Comparison of ENCODE assay signal across 22 cellular contexts in the genomic region with DNA sequence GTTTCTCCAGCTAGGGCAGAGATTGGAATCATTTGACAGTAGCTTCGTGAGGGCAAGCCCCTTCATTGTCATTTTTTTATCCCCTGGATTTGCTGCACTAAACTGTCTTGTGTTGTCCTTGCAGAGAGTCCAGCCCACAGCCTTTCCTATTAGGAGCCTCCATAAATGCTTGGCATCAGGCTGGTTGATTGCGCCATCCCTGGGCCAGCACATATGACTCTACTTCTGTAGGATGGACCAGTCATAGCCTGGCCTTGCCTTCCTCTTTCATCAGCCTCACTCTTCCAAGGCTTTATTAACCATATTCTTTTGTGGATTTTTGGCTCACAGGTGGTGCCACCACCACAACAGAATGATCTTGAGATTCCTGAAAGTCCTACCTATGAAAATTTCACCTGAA. TPM values are rescaled to one million over a fixed set of nuclear protein-coding genes. Genes with fewer than 3 reads are reported as not detected.
DNase-seq lines count a peak whose midpoint lies in the region; ATAC-seq, FAIRE-seq and TF ChIP-seq lines count a peak whose summit lies in the region.
"Had no signal": no experiment of that assay in that cellular context is flagged by ENCODE, and none has a peak within 500 bp of the region (broad histone marks: within the 10 kb centered on the region; RNA-seq: fewer than 3 reads in every experiment).

No MANE protein-coding gene starts in this region.

- H3K27ac Mint-ChIP-seq in CD4-positive, alpha-beta memory T cell = peak overlapping the region in 4 of 7 donors; percentile 50 to 77 (median 61)
- H3K27ac Mint-ChIP-seq in naive thymus-derived CD4-positive, alpha-beta T cell = peak overlapping the region in 7 of 9 donors; percentile 9 to 84 (median 57)
- no peak overlapping the region for H3K27ac Mint-ChIP-seq in stimulated activated naive CD8-positive, alpha-beta T cell treated with anti-CD3 and anti-CD28 coated beads, Interleukin-15, amount 100 ng/mL, for 72 hours
- H3K27ac Mint-ChIP-seq: activated T-helper 1 cell treated with anti-CD3 and anti-CD28 coated beads, Interleukin-12 subunit alpha, Interleukin-12 subunit beta, Interleukin-2, Interleukin-4 antibody, amounts not matched to agents 30 ng/mL and 10 ng/mL and 1 ng/mL, durations not matched to agents 14 hours and 24 hours and 36 hours had no signal

- H3K9me3 ChIP-seq in CD4-positive, alpha-beta memory T cell (ENCODE audit: control insufficient read depth in 1 of 2, low read length in 2 of 2) = no peaks in the 10 kb centered on the region
- H3K9me3 ChIP-seq in MG63 (no peaks in the 10 kb centered on the region), K562 (replicated peaks; ENCODE audit: control insufficient read depth, insufficient read depth, low read depth, low read length) (no peaks in the 10 kb centered on the region), transverse colon (no peaks in the 10 kb centered on the region)
- H3K9me3 ChIP-seq in naive thymus-derived CD4-positive, alpha-beta T cell (ENCODE audit: control insufficient read depth in 2 of 3, low read length in 3 of 3) = no peaks in the 10 kb centered on the region
- H3K9me3 ChIP-seq: ascending aorta, tibial artery had no signal

- no peak overlapping the region for H3K4me3 ChIP-seq in CD4-positive, alpha-beta memory T cell (ENCODE audit: low read length in 2 of 2)
- no peak overlapping the region for H3K4me3 ChIP-seq in MG63
- no peak overlapping the region for H3K4me3 ChIP-seq in K562
- no peak overlapping the region for H3K4me3 ChIP-seq in naive thymus-derived CD4-positive, alpha-beta T cell (ENCODE audit: low read length)
- H3K4me3 ChIP-seq in transverse colon = no peak overlapping the region
- H3K4me3 ChIP-seq: ascending aorta, tibial artery had no signal

- no peak overlapping the region for H2AFZ ChIP-seq in K562 (ENCODE audit: low read depth, low read length)
- H2AFZ ChIP-seq: parathyroid adenoma had no signal

- no peak overlapping the region for H3K9ac ChIP-seq in K562 (ENCODE audit: insufficient read depth in 1 of 2, low read depth in 2 of 2, low read length in 2 of 2)
- H3K9ac ChIP-seq: parathyroid adenoma had no signal

- no peaks in the 10 kb centered on the region for H3K9me3 Mint-ChIP-seq in CD4-positive, alpha-beta memory T cell
- no peaks in the 10 kb centered on the region for H3K9me3 Mint-ChIP-seq in naive thymus-derived CD4-positive, alpha-beta T cell
- H3K9me3 Mint-ChIP-seq in stimulated activated naive CD8-positive, alpha-beta T cell treated with anti-CD3 and anti-CD28 coated beads, Interleukin-15, amount 100 ng/mL, for 72 hours = no peaks in the 10 kb centered on the region
- H3K9me3 Mint-ChIP-seq: activated T-helper 1 cell treated with anti-CD3 and anti-CD28 coated beads, Interleukin-12 subunit alpha, Interleukin-12 subunit beta, Interleukin-2, Interleukin-4 antibody, amounts not matched to agents 30 ng/mL and 10 ng/mL and 1 ng/mL, durations not matched to agents 14 hours and 24 hours and 36 hours had no signal

- TF ChIP-seq CTCF in K562 (IDR thresholded peaks at IDR 0.05 in 2 of 3, conservative IDR thresholded peaks at IDR 0.05 in 1 of 3; ENCODE audit: insufficient read depth in 2 of 3, low read depth in 1 of 3, low read length in 3 of 3) (no peak), transverse colon (IDR thresholded peaks at IDR 0.05) (no peak)

- BruUV-seq in K562 (replicated peaks; lab: Mats Ljungman, UMichigan) = no TSS peak

- no peak for DNase-seq in CD4-positive, alpha-beta memory T cell
- DNase-seq in MG63 (peak; percentile 31), K562 (ENCODE audit: extremely low read depth in 1 of 4, low spot score in 3 of 4) (no peak), transverse colon (no peak), NCI-H1417 treated with DMSO at 0.1 percent for 48 hours (lab: John Stamatoyannopoulos, UW) (no peak)
- no peak for DNase-seq in naive thymus-derived CD4-positive, alpha-beta T cell
- DNase-seq in stimulated activated naive CD8-positive, alpha-beta T cell treated with anti-CD3 and anti-CD28 coated beads, Interleukin-15, amount 100 ng/mL, for 72 hours = no peak
- DNase-seq: activated CD4-positive, alpha-beta T cell treated with anti-CD3 and anti-CD28 coated beads for 4 hours; cortex of kidney; foreskin melanocyte; midbrain; NCI-H1436; NCI-H446 treated with DMSO at 0.1 percent for 48 hours; RPMI8226 had no signal

- in situ Hi-C loops in K562 (cut with MboI) (loop anchor here (25.0 kb wide), 1 partner anchor 260 kb away; the partner anchor contains the start of genes KLHDC9 and NECTIN4), transverse colon (cut with MboI; ENCODE audit: low pct_ligation_motif_present in 1 of 4, low pct_unique_long_range_greater_than_20kb in 1 of 4, low sequenced_read_pairs in 3 of 4) (loop anchor here in 2 of 4 donors (5.0 to 25.0 kb wide), 2 partner anchors 100 to 260 kb away; partner anchors contain the start of genes KLHDC9 (in 1 of the 2) and NECTIN4 (in 1 of the 2))

- ATAC-seq in K562 = no peak
- ATAC-seq in naive thymus-derived CD4-positive, alpha-beta T cell = no peak
- no peak for ATAC-seq in GM19455 (IDR thresholded peaks at IDR 0.05; ENCODE audit: unreplicated experiment)
- no peak for ATAC-seq in stimulated activated naive CD8-positive, alpha-beta T cell treated with anti-CD3 and anti-CD28 coated beads, Interleukin-15, amount 100 ng/mL, for 72 hours

- 0% methylated on average over 2 of the region's 2 CpGs for WGBS in K562 (ENCODE audit: insufficient coverage, low coverage, missing lambda C conversion rate)
- 90 to 92% methylated on average over 2 of the region's 2 CpGs for WGBS in transverse colon (ENCODE audit: low coverage in 1 of 2), 2 donors

- H3K4me2 ChIP-seq in K562 (ENCODE audit: insufficient read depth, low read length) = no peak overlapping the region

- CTCF ChIA-PET in CD4-positive, alpha-beta memory T cell (lab: Charles Lee; ENCODE audit: partially characterized antibody) = interaction anchor here (0.9 to 6.7 kb wide), 8 partner anchors 10 to 124 kb away, joined by 3 to 66 read pairs (median 6); partner anchors contain the start of gene LY9
- CTCF ChIA-PET in K562 (lab: Yijun Ruan, JAX; ENCODE audit: low intra/inter-chr PET ratio) = no interaction called here
- CTCF ChIA-PET in naive thymus-derived CD4-positive, alpha-beta T cell (lab: Charles Lee) = interaction anchor here (1.0 to 6.1 kb wide), 5 partner anchors 10 to 59 kb away, joined by 3 to 43 read pairs (median 16); partner anchors contain the start of gene LY9

- intact Hi-C loops in CD4-positive, alpha-beta memory T cell (cut with micrococcal nuclease) = no loop called here
- intact Hi-C loops in K562 (cut with micrococcal nuclease) (no loop called here), transverse colon (cut with DNase I; ENCODE audit: low total_unique reads) (no loop called here)
- intact Hi-C loops in naive thymus-derived CD4-positive, alpha-beta T cell (cut with micrococcal nuclease) = no loop called here

- POLR2A ChIA-PET in CD4-positive, alpha-beta memory T cell (lab: Charles Lee; ENCODE audit: partially characterized antibody) = interaction anchor here (4.8 kb wide), 1 partner anchor 30 kb away, joined by 33 read pairs; the partner anchor contains the start of gene LY9
- POLR2A ChIA-PET in K562 (lab: Yijun Ruan, JAX) = no interaction called here
- POLR2A ChIA-PET in naive thymus-derived CD4-positive, alpha-beta T cell (lab: Charles Lee) = interaction anchor here (0.9 to 2.6 kb wide), 4 partner anchors 13 to 50 kb away, joined by 3 to 9 read pairs (median 3); no protein-coding TSS in a partner anchor

- no peak overlapping the region for H3K4me3 Mint-ChIP-seq in CD4-positive, alpha-beta memory T cell
- H3K4me3 Mint-ChIP-seq in naive thymus-derived CD4-positive, alpha-beta T cell = no peak overlapping the region
- no peak overlapping the region for H3K4me3 Mint-ChIP-seq in stimulated activated naive CD8-positive, alpha-beta T cell treated with anti-CD3 and anti-CD28 coated beads, Interleukin-15, amount 100 ng/mL, for 72 hours
- H3K4me3 Mint-ChIP-seq: activated T-helper 1 cell treated with anti-CD3 and anti-CD28 coated beads, Interleukin-12 subunit alpha, Interleukin-12 subunit beta, Interleukin-2, Interleukin-4 antibody, amounts not matched to agents 30 ng/mL and 10 ng/mL and 1 ng/mL, durations not matched to agents 14 hours and 24 hours and 36 hours had no signal

- TF ChIP-seq EP300 in K562 (IDR thresholded peaks at IDR 0.05; ENCODE audit: low read length) = no peak
- TF ChIP-seq EP300 in transverse colon (IDR thresholded peaks at IDR 0.05; ENCODE audit: low read depth) = no peak

- FAIRE-seq in K562 (lab: Jason Lieb, UNC) = no peak
- FAIRE-seq: GM12892 had no signal

- H3K4me1 ChIP-seq in CD4-positive, alpha-beta memory T cell (ENCODE audit: insufficient read depth, low read length) = no peaks in the 10 kb centered on the region
- H3K4me1 ChIP-seq in K562 (replicated peaks in 1 of 2; ENCODE audit: control insufficient read depth in 2 of 2, insufficient read depth in 2 of 2, low read length in 2 of 2) (no peaks in the 10 kb centered on the region), transverse colon (no peaks in the 10 kb centered on the region)
- no peaks in the 10 kb centered on the region for H3K4me1 ChIP-seq in naive thymus-derived CD4-positive, alpha-beta T cell (ENCODE audit: control insufficient read depth in 2 of 2, insufficient read depth in 2 of 2, low read length in 2 of 2)
- H3K4me1 ChIP-seq: ascending aorta, parathyroid adenoma, tibial artery had no signal

- H3K27ac ChIP-seq in CD4-positive, alpha-beta memory T cell (ENCODE audit: low read depth, low read length) = no peak overlapping the region
- no peak overlapping the region for H3K27ac ChIP-seq in K562 (ENCODE audit: extremely low read depth, low read depth, low read length)
- no peak overlapping the region for H3K27ac ChIP-seq in naive thymus-derived CD4-positive, alpha-beta T cell (ENCODE audit: low read depth, low read length)
- H3K27ac ChIP-seq in transverse colon = no peak overlapping the region
- H3K27ac ChIP-seq: ascending aorta, parathyroid adenoma, tibial artery had no signal

- no peaks in the 10 kb centered on the region for H4K20me1 ChIP-seq in K562 (replicated peaks; ENCODE audit: control insufficient read depth, insufficient read depth, low read length)

- H3K4me1 Mint-ChIP-seq in CD4-positive, alpha-beta memory T cell = peaks cover 4 to 11% (median 8%) of the 10 kb centered on the region in 4 donors
- H3K4me1 Mint-ChIP-seq in naive thymus-derived CD4-positive, alpha-beta T cell = peaks cover 5 to 25% (median 13%) of the 10 kb centered on the region in 7 donors
- H3K4me1 Mint-ChIP-seq in stimulated activated naive CD8-positive, alpha-beta T cell treated with anti-CD3 and anti-CD28 coated beads, Interleukin-15, amount 100 ng/mL, for 72 hours = peaks cover 23% of the 10 kb centered on the region

- TF ChIP-seq RAD21 in K562 (CRISPR knock-in tag; conservative IDR thresholded peaks at IDR 0.05 in 1 of 2, IDR thresholded peaks at IDR 0.05 in 1 of 2) = no peak

- H3K9me1 ChIP-seq in K562 (ENCODE audit: control insufficient read depth, insufficient read depth, low read length) = no peaks in the 10 kb centered on the region

- no peaks in the 10 kb centered on the region for H3K27me3 ChIP-seq in CD4-positive, alpha-beta memory T cell (ENCODE audit: insufficient read depth, low read length)
- no peaks in the 10 kb centered on the region for H3K27me3 ChIP-seq in MG63
- peaks cover 0 to 25% of the 10 kb centered on the region in 2 experiments; a peak in 2 of 5 replicates for H3K27me3 ChIP-seq in K562 (ENCODE audit: control insufficient read depth in 2 of 2, insufficient read depth in 2 of 2, low read length in 2 of 2)
- H3K27me3 ChIP-seq in naive thymus-derived CD4-positive, alpha-beta T cell (ENCODE audit: control insufficient read depth in 2 of 2, insufficient read depth in 2 of 2, low read length in 2 of 2) = no peaks in the 10 kb centered on the region
- H3K27me3 ChIP-seq in transverse colon = no peaks in the 10 kb centered on the region
- H3K27me3 ChIP-seq: ascending aorta, tibial artery had no signal

- H3K79me2 ChIP-seq in K562 (ENCODE audit: control insufficient read depth, insufficient read depth, low read length) = no peaks in the 10 kb centered on the region
- H3K79me2 ChIP-seq: parathyroid adenoma had no signal

- peaks cover 36 to 65% of the 10 kb centered on the region in 2 donors for H3K36me3 Mint-ChIP-seq in CD4-positive, alpha-beta memory T cell
- H3K36me3 Mint-ChIP-seq in naive thymus-derived CD4-positive, alpha-beta T cell = peaks cover 0 to 43% (median 16%) of the 10 kb centered on the region in 5 donors

- TF ChIP-seq POLR2A in K562 (conservative IDR thresholded peaks at IDR 0.05) (no peak), transverse colon (IDR thresholded peaks at IDR 0.05) (no peak)

- H3K27me3 Mint-ChIP-seq in CD4-positive, alpha-beta memory T cell = no peaks in the 10 kb centered on the region
- H3K27me3 Mint-ChIP-seq in naive thymus-derived CD4-positive, alpha-beta T cell = no peaks in the 10 kb centered on the region
- no peaks in the 10 kb centered on the region for H3K27me3 Mint-ChIP-seq in stimulated activated naive CD8-positive, alpha-beta T cell treated with anti-CD3 and anti-CD28 coated beads, Interleukin-15, amount 100 ng/mL, for 72 hours

- H3K36me3 ChIP-seq in CD4-positive, alpha-beta memory T cell (ENCODE audit: insufficient read depth, low read length) = peaks cover 37% of the 10 kb centered on the region
- H3K36me3 ChIP-seq in MG63 = no peaks in the 10 kb centered on the region
- H3K36me3 ChIP-seq in K562 (ENCODE audit: control insufficient read depth, insufficient read depth, low read length) = no peaks in the 10 kb centered on the region
- H3K36me3 ChIP-seq in naive thymus-derived CD4-positive, alpha-beta T cell (ENCODE audit: control insufficient read depth in 2 of 3, insufficient read depth in 3 of 3, low read length in 3 of 3) = peaks cover 10 to 65% (median 15%) of the 10 kb centered on the region in 3 experiments
- no peaks in the 10 kb centered on the region for H3K36me3 ChIP-seq in transverse colon
- H3K36me3 ChIP-seq: ascending aorta, tibial artery had no signal

RNA-seq across cellular contexts. Expression of gene LY9, which starts 31.4 kb away (rescaled TPM):
- 100 to 1,000 TPM; 131 to 136 TPM for total RNA-seq in CD4-positive, alpha-beta memory T cell
- polyA plus RNA-seq in CD4-positive, alpha-beta memory T cell = 100 to 1,000 TPM; 163 to 211 TPM
- not detected in 2 replicates for total RNA-seq in MG63 (2014; rRNA removed; shearing (Covaris generic); ENCODE audit: low replicate concordance)
- not detected in 2 replicates for total RNA-seq in K562 (2011; cell fraction: chromatin; rRNA removed; ENCODE audit: low replicate concordance)
- total RNA-seq in K562 (2011; cell fraction: nucleolus; rRNA removed) = not detected in 2 replicates
- not detected in 2 replicates for total RNA-seq in K562 (2011; cell fraction: nucleoplasm; rRNA removed)
- total RNA-seq in K562 (2014; rRNA removed) (not detected in 2 replicates), K562 (2014; rRNA removed; fragmentation: Illumina TruSeq; extraction: Trizol) (not detected in 2 replicates), K562 (2015; rRNA removed; fragmentation: Illumina TruSeq; extraction: Trizol) (not detected in 2 replicates), K562 (2021) (not detected in 2 replicates), transverse colon (1 to 10 TPM in 3 of 4 donors, under 1 TPM in 1; 0.40 to 9.4 (median 1.8) TPM)
- polyA plus RNA-seq in K562 (2011; rRNA removed) (not detected in 2 replicates), K562 (2014; fragmentation: Illumina TruSeq; extraction: Trizol) (not detected in 2 replicates), K562 (2014; fragmentation: Nextera tagmentation; extraction: Ambion mirVana) (not detected), K562 (2014; rRNA removed) (not detected in 2 replicates)
- polyA plus RNA-seq in K562 (2011; cell fraction: cytosol; rRNA removed) = not detected in 2 replicates
- not detected in 2 replicates for polyA plus RNA-seq in K562 (2011; cell fraction: nucleus; rRNA removed)
- polyA plus RNA-seq in K562 (2012) = not detected in 2 replicates
- not detected in 2 replicates for polyA minus RNA-seq in K562 (2011; rRNA and poly(A)+ RNA removed)
- not detected in 2 replicates for polyA minus RNA-seq in K562 (2011; cell fraction: cytosol; rRNA and poly(A)+ RNA removed)
- not detected in 2 replicates for polyA minus RNA-seq in K562 (2011; cell fraction: nucleus; rRNA and poly(A)+ RNA removed)
- 100 to 1,000 TPM in 4 of 5 experiments, 1 to 10 TPM in 1; 5.6 to 141 (median 105) TPM for total RNA-seq in naive thymus-derived CD4-positive, alpha-beta T cell
- polyA plus RNA-seq in naive thymus-derived CD4-positive, alpha-beta T cell = 100 to 1,000 TPM; 182 to 225 TPM
- polyA plus RNA-seq: BJ had no signal

RNA-seq across cellular contexts. Expression of gene CD244, which starts 35.3 kb away (rescaled TPM):
- not detected for total RNA-seq in CD4-positive, alpha-beta memory T cell
- polyA plus RNA-seq in CD4-positive, alpha-beta memory T cell = under 1 TPM; 0.93 to 0.95 TPM
- not detected in 2 replicates for total RNA-seq in MG63 (2014; rRNA removed; shearing (Covaris generic); ENCODE audit: low replicate concordance)
- not detected in 2 replicates for total RNA-seq in K562 (2011; cell fraction: chromatin; rRNA removed; ENCODE audit: low replicate concordance)
- not detected in 2 replicates for total RNA-seq in K562 (2011; cell fraction: nucleolus; rRNA removed)
- total RNA-seq in K562 (2011; cell fraction: nucleoplasm; rRNA removed) = not detected in 2 replicates
- total RNA-seq in K562 (2014; rRNA removed) (not detected in 2 replicates), K562 (2014; rRNA removed; fragmentation: Illumina TruSeq; extraction: Trizol) (not detected in 2 replicates), K562 (2015; rRNA removed; fragmentation: Illumina TruSeq; extraction: Trizol) (not detected in 2 replicates), K562 (2021) (not detected in 2 replicates), transverse colon (under 1 TPM in 2 of 4 donors, not detected in 2; 0.48 to 0.55 TPM)
- polyA plus RNA-seq in K562 (2011; rRNA removed) (not detected in 2 replicates), K562 (2014; fragmentation: Illumina TruSeq; extraction: Trizol) (not detected in 2 replicates), K562 (2014; fragmentation: Nextera tagmentation; extraction: Ambion mirVana) (not detected), K562 (2014; rRNA removed) (not detected in 2 replicates)
- not detected in 2 replicates for polyA plus RNA-seq in K562 (2011; cell fraction: cytosol; rRNA removed)
- not detected in 2 replicates for polyA plus RNA-seq in K562 (2011; cell fraction: nucleus; rRNA removed)
- polyA plus RNA-seq in K562 (2012) = 0.06 TPM in 1 of 2 replicates, not detected in the other
- polyA minus RNA-seq in K562 (2011; rRNA and poly(A)+ RNA removed) = not detected in 2 replicates
- polyA minus RNA-seq in K562 (2011; cell fraction: cytosol; rRNA and poly(A)+ RNA removed) = not detected in 2 replicates
- polyA minus RNA-seq in K562 (2011; cell fraction: nucleus; rRNA and poly(A)+ RNA removed) = not detected in 2 replicates
- 10 to 100 TPM in 1 of 5 experiments, 1 to 10 TPM in 1, under 1 TPM in 3; 0.27 to 33.6 (median 0.46) TPM for total RNA-seq in naive thymus-derived CD4-positive, alpha-beta T cell
- polyA plus RNA-seq in naive thymus-derived CD4-positive, alpha-beta T cell = 1 to 10 TPM; 3.9 to 4.6 TPM
- total RNA-seq: ascending aorta had no signal
- polyA plus RNA-seq: BJ had no signal

RNA-seq across cellular contexts. Expression of gene ITLN1, which starts 57.6 kb away (rescaled TPM):
- total RNA-seq in CD4-positive, alpha-beta memory T cell = not detected
- polyA plus RNA-seq in CD4-positive, alpha-beta memory T cell = not detected
- not detected in 2 replicates for total RNA-seq in MG63 (2014; rRNA removed; shearing (Covaris generic); ENCODE audit: low replicate concordance)
- total RNA-seq in K562 (2011; cell fraction: chromatin; rRNA removed; ENCODE audit: low replicate concordance) = not detected in 2 replicates
- total RNA-seq in K562 (2011; cell fraction: nucleolus; rRNA removed) = not detected in 2 replicates
- total RNA-seq in K562 (2011; cell fraction: nucleoplasm; rRNA removed) = not detected in 2 replicates
- total RNA-seq in K562 (2014; rRNA removed) (not detected in 2 replicates), K562 (2014; rRNA removed; fragmentation: Illumina TruSeq; extraction: Trizol) (not detected in 2 replicates), K562 (2015; rRNA removed; fragmentation: Illumina TruSeq; extraction: Trizol) (not detected in 2 replicates), K562 (2021) (not detected in 2 replicates), transverse colon (100 to 1,000 TPM in 1 of 4 donors, 10 to 100 TPM in 1, 1 to 10 TPM in 1, not detected in 1; 9.5 to 256 (median 46.2) TPM)
- polyA plus RNA-seq in K562 (2011; rRNA removed) (not detected in 2 replicates), K562 (2014; fragmentation: Illumina TruSeq; extraction: Trizol) (not detected in 2 replicates), K562 (2014; fragmentation: Nextera tagmentation; extraction: Ambion mirVana) (not detected), K562 (2014; rRNA removed) (not detected in 2 replicates)
- not detected in 2 replicates for polyA plus RNA-seq in K562 (2011; cell fraction: cytosol; rRNA removed)
- not detected in 2 replicates for polyA plus RNA-seq in K562 (2011; cell fraction: nucleus; rRNA removed)
- not detected in 2 replicates for polyA plus RNA-seq in K562 (2012)
- polyA minus RNA-seq in K562 (2011; rRNA and poly(A)+ RNA removed) = not detected in 2 replicates
- polyA minus RNA-seq in K562 (2011; cell fraction: cytosol; rRNA and poly(A)+ RNA removed) = not detected in 2 replicates
- polyA minus RNA-seq in K562 (2011; cell fraction: nucleus; rRNA and poly(A)+ RNA removed) = not detected in 2 replicates
- under 1 TPM in 1 of 5 experiments, not detected in 4; 0.88 TPM for total RNA-seq in naive thymus-derived CD4-positive, alpha-beta T cell
- not detected for polyA plus RNA-seq in naive thymus-derived CD4-positive, alpha-beta T cell
- total RNA-seq: activated T-helper 1 cell treated with anti-CD3 and anti-CD28 coated beads, Interleukin-12 subunit alpha, Interleukin-12 subunit beta, Interleukin-2, Interleukin-4 antibody, amounts not matched to agents 30 ng/mL and 10 ng/mL and 1 ng/mL, durations not matched to agents 14 hours and 24 hours and 36 hours; T-helper 1 cell treated with Interleukin-12 subunit alpha and Interleukin-12 subunit beta and Interleukin-4 antibody, amounts not matched to agents 30 ng/mL and 1 ng/mL, for 36 hours had no signal
- polyA plus RNA-seq: BJ had no signal

Comparison
In these comparisons a context has a peak if more than half of its experiments do, and no peak if none do; other contexts are left out.
1. H3K27ac Mint-ChIP-seq: peak in CD4-positive, alpha-beta memory T cell (4 of 7) and naive thymus-derived CD4-positive, alpha-beta T cell (7 of 9); none in stimulated activated naive CD8-positive, alpha-beta T cell treated with anti-CD3 and anti-CD28 coated beads, Interleukin-15, amount 100 ng/mL, for 72 hours (0 of 2).